8 cellular contexts compared by ENCODE assay signal in genomic region chr3:38345879-38346583, GRCh38. TPM values are rescaled to one million over a fixed set of nuclear protein-coding genes. Genes with fewer than 3 reads are reported as not detected.
DNase-seq lines count a peak whose midpoint lies in the region; ATAC-seq and TF ChIP-seq lines count a peak whose summit lies in the region.

No MANE protein-coding gene starts in this region.

- POLR2A ChIA-PET in SK-N-SH (lab: Yijun Ruan, JAX) = interaction anchor here (1.0 to 1.6 kb wide), 3 partner anchors 110 to 227 kb away, joined by 3 to 7 read pairs (median 5); partner anchors contain the start of gene OXSR1

- no peaks in the 10 kb centered on the region for H4K20me1 ChIP-seq in SK-N-SH (ENCODE audit: insufficient read depth)

- ATAC-seq in stimulated activated naive CD8-positive, alpha-beta T cell treated with anti-CD3 and anti-CD28 coated beads, Interleukin-15, Interleukin-2, amounts not matched to agents 100 U/mL and 50 U/mL, for 24 hours = no peak
- peak; percentile 30 to 68 for ATAC-seq in right cardiac atrium

- WGBS in SK-N-SH (ENCODE audit: low lambda C conversion rate) = 67% methylated on average over 3 of the region's 9 CpGs
- WGBS in right cardiac atrium = 51% methylated on average over 9 of the region's 9 CpGs

- H3K9me3 ChIP-seq in SK-N-SH (no peaks in the 10 kb centered on the region), right cardiac atrium (ENCODE audit: control insufficient read depth, low read length) (no peaks in the 10 kb centered on the region), subcutaneous abdominal adipose tissue (ENCODE audit: control insufficient read depth in 5 of 5, low read length in 5 of 5) (peaks cover 0 to 5% (median 0%) of the 10 kb centered on the region in 5 donors)

- H3K4me1 ChIP-seq in SK-N-SH (ENCODE audit: control insufficient read depth in 1 of 2, insufficient read depth in 2 of 2, low read depth in 1 of 2, low read length in 1 of 2) (peaks cover 0 to 12% of the 10 kb centered on the region in 2 experiments; a peak in 1 of 4 replicates), right cardiac atrium (ENCODE audit: control insufficient read depth, insufficient read depth, low read length) (no peaks in the 10 kb centered on the region), subcutaneous abdominal adipose tissue (ENCODE audit: control insufficient read depth in 5 of 5, insufficient read depth in 5 of 5, low read length in 5 of 5) (peaks cover 3 to 21% (median 15%) of the 10 kb centered on the region in 5 donors)

- no peaks in the 10 kb centered on the region for H3K79me2 ChIP-seq in SK-N-SH (ENCODE audit: insufficient read depth)

- no peak for TF ChIP-seq CTCF in SK-N-SH (IDR thresholded peaks at IDR 0.05)

- peak overlapping the region in 1 of 2 experiments; percentile 28; a peak in 1 of 4 replicates for H3K27ac ChIP-seq in SK-N-SH (ENCODE audit: low read depth in 2 of 2, low read length in 1 of 2)
- H3K27ac ChIP-seq in right cardiac atrium (ENCODE audit: low read length) = no peak overlapping the region
- H3K27ac ChIP-seq in subcutaneous abdominal adipose tissue (ENCODE audit: low read depth, low read length) = no peak overlapping the region

- H2AFZ ChIP-seq in SK-N-SH (ENCODE audit: low read depth) = peak overlapping the region; percentile 93

- H3K4me3 Mint-ChIP-seq in stimulated activated naive CD8-positive, alpha-beta T cell treated with anti-CD3 and anti-CD28 coated beads, Interleukin-15, Interleukin-2, amounts not matched to agents 100 ng/mL and 50 ng/mL, for 24 hours = peak overlapping the region; percentile 69

- H3K4me3 ChIP-seq in SK-N-SH (ENCODE audit: low read depth in 2 of 2, low read length in 1 of 2) (peak overlapping the region; percentile 82 to 86; a peak in 3 of 4 replicates), right cardiac atrium (ENCODE audit: low read length) (no peak overlapping the region), subcutaneous abdominal adipose tissue (ENCODE audit: low read depth in 1 of 5, low read length in 5 of 5) (peak overlapping the region; percentile 22 to 91 (median 80))

- peaks cover 8% of the 10 kb centered on the region for H3K27me3 Mint-ChIP-seq in stimulated activated naive CD8-positive, alpha-beta T cell treated with anti-CD3 and anti-CD28 coated beads, Interleukin-15, Interleukin-2, amounts not matched to agents 100 ng/mL and 50 ng/mL, for 24 hours

- no peak for TF ChIP-seq RAD21 in SK-N-SH (IDR thresholded peaks at IDR 0.05; ENCODE audit: low read length)

- no peak overlapping the region for H3K27ac Mint-ChIP-seq in stimulated activated naive CD8-positive, alpha-beta T cell treated with anti-CD3 and anti-CD28 coated beads, Interleukin-15, Interleukin-2, amounts not matched to agents 100 ng/mL and 50 ng/mL, for 24 hours

- no peak for TF ChIP-seq EP300 in SK-N-SH (IDR thresholded peaks at IDR 0.05; ENCODE audit: borderline replicate concordance in 1 of 2, low read depth in 1 of 2, low read length in 1 of 2)

- intact Hi-C loops in right cardiac atrium (cut with DNase I) = loop anchor here (2.0 to 10.0 kb wide), 4 partner anchors 129 to 135 kb away; no protein-coding TSS in a partner anchor

- DNase-seq in stimulated activated naive CD8-positive, alpha-beta T cell treated with anti-CD3 and anti-CD28 coated beads, Interleukin-15, Interleukin-2, amounts not matched to agents 100 U/mL and 50 U/mL, for 24 hours = no peak
- no peak for DNase-seq in SK-N-SH
- no peak for DNase-seq in right cardiac atrium
- DNase-seq in DMS53 treated with DMSO at 0.1 percent for 48 hours (lab: John Stamatoyannopoulos, UW; ENCODE audit: unreplicated experiment) = no peak
- DNase-seq in stimulated activated CD4-positive, alpha-beta T cell treated with anti-CD3 and anti-CD28 coated beads, Interleukin-15, amount 100 ng/mL, for 24 hours = no peak
- DNase-seq in DMS114 treated with DMSO at 0.1 percent for 48 hours (lab: John Stamatoyannopoulos, UW; ENCODE audit: unreplicated experiment) = no peak

- CTCF ChIA-PET in SK-N-SH (lab: Yijun Ruan, JAX) = interaction anchor here (0.6 to 4.8 kb wide), 64 partner anchors 9 to 654 kb away, joined by 3 to 146 read pairs (median 4); partner anchors contain the start of genes ACVR2B and EXOG

- H3K4me2 ChIP-seq in SK-N-SH = peak overlapping the region; percentile 94

- no peak overlapping the region for H3K9ac ChIP-seq in SK-N-SH
- peak overlapping the region in 3 of 5 donors; percentile 64 to 73 (median 71) for H3K9ac ChIP-seq in subcutaneous abdominal adipose tissue (ENCODE audit: low read length in 5 of 5)

- H3K4me1 Mint-ChIP-seq in stimulated activated naive CD8-positive, alpha-beta T cell treated with anti-CD3 and anti-CD28 coated beads, Interleukin-15, Interleukin-2, amounts not matched to agents 100 ng/mL and 50 ng/mL, for 24 hours (ENCODE audit: low read depth) = no peaks in the 10 kb centered on the region

- H3K9me3 Mint-ChIP-seq in stimulated activated naive CD8-positive, alpha-beta T cell treated with anti-CD3 and anti-CD28 coated beads, Interleukin-15, Interleukin-2, amounts not matched to agents 100 ng/mL and 50 ng/mL, for 24 hours = no peaks in the 10 kb centered on the region

- H3K27me3 ChIP-seq in SK-N-SH (ENCODE audit: insufficient read depth) = no peaks in the 10 kb centered on the region
- H3K27me3 ChIP-seq in right cardiac atrium (ENCODE audit: control insufficient read depth, insufficient read depth) = no peaks in the 10 kb centered on the region
- H3K27me3 ChIP-seq in subcutaneous abdominal adipose tissue (ENCODE audit: control insufficient read depth in 5 of 5, insufficient read depth in 4 of 5, low read length in 5 of 5) = no peaks in the 10 kb centered on the region

- H3K36me3 Mint-ChIP-seq in stimulated activated naive CD8-positive, alpha-beta T cell treated with anti-CD3 and anti-CD28 coated beads, Interleukin-15, Interleukin-2, amounts not matched to agents 100 ng/mL and 50 ng/mL, for 24 hours (ENCODE audit: low read depth) = no peaks in the 10 kb centered on the region

- no peaks in the 10 kb centered on the region for H3K9me2 ChIP-seq in SK-N-SH

- H3F3A ChIP-seq in SK-N-SH (replicated peaks; ENCODE audit: insufficient read depth) = no peaks in the 10 kb centered on the region

- H3K36me3 ChIP-seq in SK-N-SH (replicated peaks in 1 of 2; ENCODE audit: control insufficient read depth in 1 of 2, insufficient read depth in 2 of 2, low read length in 1 of 2) (no peaks in the 10 kb centered on the region), subcutaneous abdominal adipose tissue (ENCODE audit: control insufficient read depth in 5 of 5, insufficient read depth in 5 of 5, low read length in 5 of 5) (peaks cover 0 to 3% (median 0%) of the 10 kb centered on the region in 5 donors)

TF ChIP-seq in SK-N-SH, 30 proteins besides CTCF, POLR2A, EP300 and RAD21:
- TF ChIP-seq, protein P1, sequence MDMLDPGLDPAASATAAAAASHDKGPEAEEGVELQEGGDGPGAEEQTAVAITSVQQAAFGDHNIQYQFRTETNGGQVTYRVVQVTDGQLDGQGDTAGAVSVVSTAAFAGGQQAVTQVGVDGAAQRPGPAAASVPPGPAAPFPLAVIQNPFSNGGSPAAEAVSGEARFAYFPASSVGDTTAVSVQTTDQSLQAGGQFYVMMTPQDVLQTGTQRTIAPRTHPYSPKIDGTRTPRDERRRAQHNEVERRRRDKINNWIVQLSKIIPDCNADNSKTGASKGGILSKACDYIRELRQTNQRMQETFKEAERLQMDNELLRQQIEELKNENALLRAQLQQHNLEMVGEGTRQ (IDR thresholded peaks at IDR 0.05; ENCODE audit: borderline replicate concordance, low read depth, low read length) = no peak
- no peak for TF ChIP-seq POLR2AphosphoS5 (IDR thresholded peaks at IDR 0.05; ENCODE audit: low read depth, low read length)

RNA-seq across cellular contexts. Expression of gene XYLB, which starts 0.6 kb away (rescaled TPM):
- polyA plus RNA-seq in SK-N-SH (2012; rRNA removed) (2.7 and 3.6 TPM in 2 replicates), right cardiac atrium (0.41 TPM)
- polyA plus RNA-seq in SK-N-SH (2012; cell fraction: cytosol; rRNA removed) = 1.4 and 1.9 TPM in 2 replicates
- 8.6 and 9.6 TPM in 2 replicates for polyA plus RNA-seq in SK-N-SH (2012; cell fraction: nucleus; rRNA removed)
- 1 to 10 TPM in 2 of 4 donors, under 1 TPM in 2; 0.37 to 1.3 (median 0.83) TPM for total RNA-seq in right cardiac atrium
